1 cellular context compared by ENCODE assay signal in the genomic region with DNA sequence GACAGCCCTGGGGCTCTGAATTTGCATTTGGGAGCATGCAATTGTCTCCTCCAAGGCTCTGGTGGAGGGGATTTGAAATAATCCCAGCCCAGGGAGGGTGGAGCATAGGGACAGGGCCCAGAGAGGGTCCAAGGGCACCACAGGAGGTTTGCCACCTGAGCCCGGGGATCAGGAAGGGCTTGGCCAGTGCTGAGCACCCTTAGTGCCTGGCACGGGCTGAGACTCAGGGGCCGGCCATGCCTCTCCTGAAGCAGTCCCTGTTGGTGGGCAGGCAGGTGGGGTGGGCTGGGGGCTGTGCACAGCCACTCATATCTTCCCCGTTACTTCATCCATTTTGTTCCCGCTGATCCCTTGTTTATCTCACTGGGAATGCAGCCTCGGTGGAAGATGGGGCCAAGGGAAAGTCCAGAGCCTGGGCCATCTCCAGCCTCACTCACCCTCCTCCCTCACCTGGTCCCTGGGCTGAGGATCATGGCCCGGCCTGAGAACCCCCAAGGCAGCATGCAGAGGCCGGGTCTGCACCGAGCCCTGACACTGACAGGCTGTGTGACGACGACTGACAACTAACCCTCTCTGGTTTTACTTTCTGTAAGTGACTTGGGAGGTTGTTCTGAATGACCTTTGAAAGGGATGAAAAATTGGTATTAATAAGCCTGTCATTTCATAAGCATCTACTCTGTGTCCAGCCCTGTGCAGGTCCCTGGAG.
A peak's percentile ranks its signal among the peaks of the same experiment; 100 is the strongest.
TF ChIP-seq lines count a peak whose summit lies in the region.

No MANE protein-coding gene starts in this region.

TF ChIP-seq in HepG2, 621 proteins besides CTCF, POLR2A, EP300 and RAD21:
- TF ChIP-seq ZNF598 (CRISPR knock-in tag; IDR thresholded peaks at IDR 0.05; ENCODE audit: borderline replicate concordance) (no peak), YEATS2 (CRISPR knock-in tag; IDR thresholded peaks at IDR 0.05; ENCODE audit: borderline replicate concordance) (no peak), ZNF768 (CRISPR knock-in tag; IDR thresholded peaks at IDR 0.05) (peak; percentile 97), TAF15 (IDR thresholded peaks at IDR 0.05; ENCODE audit: low read depth, low read length, poor library complexity, severe bottlenecking) (no peak)
